ENCODE assay signal across 13 cellular contexts in the genomic region with DNA sequence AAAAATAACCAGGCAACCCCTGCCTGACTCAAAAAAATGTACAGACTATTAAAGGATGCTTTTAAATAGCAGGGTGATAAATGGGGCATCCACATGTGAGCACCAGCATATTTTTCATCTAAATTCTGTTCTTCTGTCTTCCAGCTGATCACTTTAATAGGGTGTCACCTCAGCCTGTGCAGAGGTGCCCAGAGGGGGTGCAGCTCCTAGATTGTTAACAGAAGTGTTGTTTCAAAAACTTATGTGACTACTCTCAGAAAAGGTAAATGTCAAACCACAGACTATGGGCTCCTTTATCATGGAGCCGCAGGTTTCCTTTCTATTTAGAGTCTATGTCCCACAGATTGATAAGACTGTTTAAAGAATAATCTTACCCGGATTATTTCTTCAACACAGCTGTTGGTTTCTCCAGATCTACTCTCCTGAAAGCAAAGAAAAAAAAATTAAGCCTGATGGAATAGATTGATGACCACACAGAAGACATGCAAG.
A peak's percentile ranks its signal among the peaks of the same experiment; 100 is the strongest.
DNase-seq lines count a peak whose midpoint lies in the region; ATAC-seq and TF ChIP-seq lines count a peak whose summit lies in the region.
"Had no signal": no experiment of that assay in that cellular context is flagged by ENCODE, and none has a peak within 500 bp of the region (broad histone marks: within the 10 kb centered on the region; RNA-seq: fewer than 3 reads in every experiment).

No MANE protein-coding gene starts in this region.

- no peak overlapping the region for H3K4me2 ChIP-seq in SK-N-SH

- DNase-seq in CMK (ENCODE audit: low read depth) = peak; percentile 14
- DNase-seq in SK-N-SH = no peak
- DNase-seq in activated CD8-positive, alpha-beta T cell treated with anti-CD3 and anti-CD28 coated beads, Interleukin-2, amount 10 ng/mL, durations not matched to agents 7 days and 5 days = no peak
- DNase-seq in effector CD8-positive, alpha-beta T cell (lab: John Stamatoyannopoulos, UW) = no peak
- no peak for DNase-seq in right atrium auricular region (ENCODE audit: low spot score)
- DNase-seq in erythroblast (lab: John Stamatoyannopoulos, UW) = no peak
- DNase-seq: BE2C; Caco-2; CD4-positive, CD25-positive, alpha-beta regulatory T cell; NCI-H1105 treated with DMSO at 0.1 percent for 48 hours; NCI-H2081 treated with DMSO at 0.1 percent for 48 hours had no signal

- 0 out of 2 replicates have a peak overlapping the region, but pooled peaks have one; percentile 19 for H2AFZ ChIP-seq in SK-N-SH (ENCODE audit: low read depth)

- H3K36me3 Mint-ChIP-seq in activated CD8-positive, alpha-beta T cell treated with anti-CD3 and anti-CD28 coated beads, Interleukin-2, amount 10 ng/mL, durations not matched to agents 7 days and 5 days (ENCODE audit: low read depth) = no peaks in the 10 kb centered on the region
- peaks cover 43% of the 10 kb centered on the region for H3K36me3 Mint-ChIP-seq in nephron (ENCODE audit: low read depth)

- H3K79me2 ChIP-seq in SK-N-SH (ENCODE audit: insufficient read depth) = no peaks in the 10 kb centered on the region

- POLR2A ChIA-PET in SK-N-SH (lab: Yijun Ruan, JAX) = no interaction called here
- POLR2A ChIA-PET in activated CD8-positive, alpha-beta T cell treated with anti-CD3 and anti-CD28 coated beads, Interleukin-2, amount 10 ng/mL, durations not matched to agents 7 days and 5 days (lab: Charles Lee) = no interaction called here

- CTCF ChIA-PET in SK-N-SH (lab: Yijun Ruan, JAX) = interaction anchor here (1.2 kb wide), 1 partner anchor 18 kb away, joined by 3 read pairs; no protein-coding TSS in a partner anchor
- CTCF ChIA-PET in activated CD8-positive, alpha-beta T cell treated with anti-CD3 and anti-CD28 coated beads, Interleukin-2, amount 10 ng/mL, durations not matched to agents 7 days and 5 days (lab: Charles Lee) = interaction anchor here (1.2 kb wide), 1 partner anchor 18 kb away, joined by 3 read pairs; no protein-coding TSS in a partner anchor

- TF ChIP-seq CTCF in SK-N-SH (IDR thresholded peaks at IDR 0.05) (no peak), nephron (IDR thresholded peaks at IDR 0.05; ENCODE audit: unreplicated experiment in 3 of 3) (no peak), right atrium auricular region (IDR thresholded peaks at IDR 0.05) (no peak)

- H3K36me3 ChIP-seq in SK-N-SH (replicated peaks in 1 of 2; ENCODE audit: control insufficient read depth in 1 of 2, insufficient read depth in 2 of 2, low read length in 1 of 2) = no peaks in the 10 kb centered on the region
- no peaks in the 10 kb centered on the region for H3K36me3 ChIP-seq in right atrium auricular region
- H3K36me3 ChIP-seq: BE2C had no signal

- TF ChIP-seq POLR2A in erythroblast (IDR thresholded peaks at IDR 0.05; ENCODE audit: low read length) = no peak

- TF ChIP-seq RAD21 in SK-N-SH (IDR thresholded peaks at IDR 0.05; ENCODE audit: low read length) = no peak

- ATAC-seq in activated CD8-positive, alpha-beta T cell treated with anti-CD3 and anti-CD28 coated beads, Interleukin-2, amount 10 ng/mL, durations not matched to agents 7 days and 5 days = peak; percentile 27
- ATAC-seq: Right ventricle myocardium inferior had no signal

- no peak for TF ChIP-seq EP300 in SK-N-SH (IDR thresholded peaks at IDR 0.05; ENCODE audit: borderline replicate concordance in 1 of 2, low read depth in 1 of 2, low read length in 1 of 2)

- H3K4me1 ChIP-seq in SK-N-SH (ENCODE audit: control insufficient read depth in 1 of 2, insufficient read depth in 2 of 2, low read depth in 1 of 2, low read length in 1 of 2) (peaks cover 0 to 19% of the 10 kb centered on the region in 2 experiments; a peak in 2 of 4 replicates), right atrium auricular region (no peaks in the 10 kb centered on the region)
- H3K4me1 ChIP-seq: BE2C, Caco-2 had no signal

- no peak overlapping the region for H3K9ac ChIP-seq in SK-N-SH

- H3K27ac ChIP-seq in SK-N-SH (ENCODE audit: low read depth in 2 of 2, low read length in 1 of 2) (peak overlapping the region in 1 of 2 experiments; percentile 82; a peak in 2 of 4 replicates), right atrium auricular region (no peak overlapping the region)

- H3K9me3 Mint-ChIP-seq in activated CD8-positive, alpha-beta T cell treated with anti-CD3 and anti-CD28 coated beads, Interleukin-2, amount 10 ng/mL, durations not matched to agents 7 days and 5 days (ENCODE audit: insufficient read depth) = no peaks in the 10 kb centered on the region
- H3K9me3 Mint-ChIP-seq in nephron = no peaks in the 10 kb centered on the region
- H3K9me3 Mint-ChIP-seq: CD4-positive, CD25-positive, alpha-beta regulatory T cell had no signal

- H3K4me1 Mint-ChIP-seq in activated CD8-positive, alpha-beta T cell treated with anti-CD3 and anti-CD28 coated beads, Interleukin-2, amount 10 ng/mL, durations not matched to agents 7 days and 5 days (ENCODE audit: low read depth) = peaks cover 23% of the 10 kb centered on the region
- peaks cover 46% of the 10 kb centered on the region for H3K4me1 Mint-ChIP-seq in nephron
- H3K4me1 Mint-ChIP-seq: CD4-positive, CD25-positive, alpha-beta regulatory T cell had no signal

- no peaks in the 10 kb centered on the region for H3F3A ChIP-seq in SK-N-SH (replicated peaks; ENCODE audit: insufficient read depth)

- no peaks in the 10 kb centered on the region for H3K9me3 ChIP-seq in SK-N-SH
- H3K9me3 ChIP-seq in right atrium auricular region = no peaks in the 10 kb centered on the region
- H3K9me3 ChIP-seq: BE2C, Caco-2 had no signal

- no peaks in the 10 kb centered on the region for H4K20me1 ChIP-seq in SK-N-SH (ENCODE audit: insufficient read depth)

- no peak overlapping the region for H3K27ac Mint-ChIP-seq in activated CD8-positive, alpha-beta T cell treated with anti-CD3 and anti-CD28 coated beads, Interleukin-2, amount 10 ng/mL, durations not matched to agents 7 days and 5 days
- H3K27ac Mint-ChIP-seq in nephron = peak overlapping the region; percentile 92 to 94 (median 94)

- H3K27me3 ChIP-seq in SK-N-SH (ENCODE audit: insufficient read depth) = no peaks in the 10 kb centered on the region
- H3K27me3 ChIP-seq in right atrium auricular region = no peaks in the 10 kb centered on the region
- H3K27me3 ChIP-seq: BE2C had no signal

- peak overlapping the region; percentile 15 for H3K4me3 Mint-ChIP-seq in activated CD8-positive, alpha-beta T cell treated with anti-CD3 and anti-CD28 coated beads, Interleukin-2, amount 10 ng/mL, durations not matched to agents 7 days and 5 days
- no peak overlapping the region for H3K4me3 Mint-ChIP-seq in nephron
- H3K4me3 Mint-ChIP-seq: CD4-positive, CD25-positive, alpha-beta regulatory T cell had no signal

- H3K4me3 ChIP-seq in SK-N-SH (ENCODE audit: low read depth in 2 of 2, low read length in 1 of 2) (no peak overlapping the region), right atrium auricular region (no peak overlapping the region)

- WGBS in SK-N-SH (ENCODE audit: low lambda C conversion rate) = 70% methylated on average over 2 of the region's 2 CpGs

- peaks cover 13% of the 10 kb centered on the region for H3K27me3 Mint-ChIP-seq in activated CD8-positive, alpha-beta T cell treated with anti-CD3 and anti-CD28 coated beads, Interleukin-2, amount 10 ng/mL, durations not matched to agents 7 days and 5 days (ENCODE audit: low read depth)
- H3K27me3 Mint-ChIP-seq in nephron (ENCODE audit: low read depth) = no peaks in the 10 kb centered on the region

- H3K9me2 ChIP-seq in SK-N-SH = no peaks in the 10 kb centered on the region

TF ChIP-seq in SK-N-SH, 30 proteins besides CTCF, POLR2A, EP300 and RAD21:
- TF ChIP-seq RCOR1 (IDR thresholded peaks at IDR 0.05; ENCODE audit: low read length) (no peak), YY1 (IDR thresholded peaks at IDR 0.05; ENCODE audit: low read depth) (no peak), NFIC (IDR thresholded peaks at IDR 0.05; ENCODE audit: borderline replicate concordance) (no peak)
- TF ChIP-seq, protein P1, sequence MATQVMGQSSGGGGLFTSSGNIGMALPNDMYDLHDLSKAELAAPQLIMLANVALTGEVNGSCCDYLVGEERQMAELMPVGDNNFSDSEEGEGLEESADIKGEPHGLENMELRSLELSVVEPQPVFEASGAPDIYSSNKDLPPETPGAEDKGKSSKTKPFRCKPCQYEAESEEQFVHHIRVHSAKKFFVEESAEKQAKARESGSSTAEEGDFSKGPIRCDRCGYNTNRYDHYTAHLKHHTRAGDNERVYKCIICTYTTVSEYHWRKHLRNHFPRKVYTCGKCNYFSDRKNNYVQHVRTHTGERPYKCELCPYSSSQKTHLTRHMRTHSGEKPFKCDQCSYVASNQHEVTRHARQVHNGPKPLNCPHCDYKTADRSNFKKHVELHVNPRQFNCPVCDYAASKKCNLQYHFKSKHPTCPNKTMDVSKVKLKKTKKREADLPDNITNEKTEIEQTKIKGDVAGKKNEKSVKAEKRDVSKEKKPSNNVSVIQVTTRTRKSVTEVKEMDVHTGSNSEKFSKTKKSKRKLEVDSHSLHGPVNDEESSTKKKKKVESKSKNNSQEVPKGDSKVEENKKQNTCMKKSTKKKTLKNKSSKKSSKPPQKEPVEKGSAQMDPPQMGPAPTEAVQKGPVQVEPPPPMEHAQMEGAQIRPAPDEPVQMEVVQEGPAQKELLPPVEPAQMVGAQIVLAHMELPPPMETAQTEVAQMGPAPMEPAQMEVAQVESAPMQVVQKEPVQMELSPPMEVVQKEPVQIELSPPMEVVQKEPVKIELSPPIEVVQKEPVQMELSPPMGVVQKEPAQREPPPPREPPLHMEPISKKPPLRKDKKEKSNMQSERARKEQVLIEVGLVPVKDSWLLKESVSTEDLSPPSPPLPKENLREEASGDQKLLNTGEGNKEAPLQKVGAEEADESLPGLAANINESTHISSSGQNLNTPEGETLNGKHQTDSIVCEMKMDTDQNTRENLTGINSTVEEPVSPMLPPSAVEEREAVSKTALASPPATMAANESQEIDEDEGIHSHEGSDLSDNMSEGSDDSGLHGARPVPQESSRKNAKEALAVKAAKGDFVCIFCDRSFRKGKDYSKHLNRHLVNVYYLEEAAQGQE (IDR thresholded peaks at IDR 0.05; ENCODE audit: low read depth, low read length) = no peak
TF ChIP-seq in SK-N-SH: peak in this region for 0.
